In genomic region chr9:130930132-130930803, GRCh38 we compare ENCODE assay signal across 1 cellular context.
TF ChIP-seq lines count a peak whose summit lies in the region.

No MANE protein-coding gene starts in this region.

TF ChIP-seq in GM12878, 131 proteins besides CTCF, POLR2A, EP300 and RAD21:
- TF ChIP-seq MLLT1 (IDR thresholded peaks at IDR 0.05) = no peak
- no peak for TF ChIP-seq GATAD2B (conservative IDR thresholded peaks at IDR 0.05; ENCODE audit: low read depth)
- no peak for TF ChIP-seq ATF3 (IDR thresholded peaks at IDR 0.05; ENCODE audit: borderline replicate concordance, extremely low read depth, low read depth, low read length)
- TF ChIP-seq MXI1 (IDR thresholded peaks at IDR 0.05; ENCODE audit: low read depth, low read length) = no peak
- TF ChIP-seq SMAD5 (IDR thresholded peaks at IDR 0.05; ENCODE audit: low read depth) = no peak
- no peak for TF ChIP-seq USF1 (IDR thresholded peaks at IDR 0.05; ENCODE audit: borderline replicate concordance, extremely low read length, insufficient read depth, low read depth, low read length)
- no peak for TF ChIP-seq FOS (IDR thresholded peaks at IDR 0.05; ENCODE audit: borderline replicate concordance, extremely low read depth, insufficient read length)
- TF ChIP-seq WRNIP1 (IDR thresholded peaks at IDR 0.05; ENCODE audit: borderline replicate concordance, low read depth, low read length) = no peak
- no peak for TF ChIP-seq ZBTB40 (IDR thresholded peaks at IDR 0.05; ENCODE audit: borderline replicate concordance)
- TF ChIP-seq RB1 (IDR thresholded peaks at IDR 0.05; ENCODE audit: borderline replicate concordance) = no peak
- TF ChIP-seq ZNF24 (IDR thresholded peaks at IDR 0.05) = no peak
